In the genomic region with DNA sequence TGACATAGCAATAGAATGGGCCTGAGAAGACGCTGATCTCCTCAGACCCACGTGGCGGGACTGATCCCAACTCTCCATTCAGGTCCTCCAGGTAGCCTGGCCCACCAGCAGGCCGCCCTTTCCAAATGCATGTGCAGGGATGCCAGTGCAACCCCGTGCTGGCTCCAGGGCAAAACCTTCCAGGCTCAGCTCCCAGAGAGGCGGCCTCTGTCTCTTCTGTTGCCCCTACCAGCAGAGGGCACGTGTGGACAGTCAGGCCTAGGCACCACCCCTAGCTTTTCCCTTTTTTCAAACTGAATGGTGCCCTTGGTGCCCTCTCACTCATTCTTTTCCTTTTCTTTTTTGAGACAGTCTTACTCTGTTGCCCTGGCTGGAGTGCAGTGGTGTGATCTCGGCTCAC, we compare ENCODE assay signal across 2 cellular contexts.
TF ChIP-seq lines count a peak whose summit lies in the region.

No MANE protein-coding gene starts in this region.

TF ChIP-seq in GM23338, 12 proteins besides CTCF, POLR2A, EP300 and RAD21 (continues in another document):
- no peak for TF ChIP-seq NANOG (IDR thresholded peaks at IDR 0.05; ENCODE audit: borderline replicate concordance)
- no peak for TF ChIP-seq JUNB (IDR thresholded peaks at IDR 0.05; ENCODE audit: unreplicated experiment)
- TF ChIP-seq ETS1 (IDR thresholded peaks at IDR 0.05), result no peak
- no peak for TF ChIP-seq EZH2phosphoT487 (IDR thresholded peaks at IDR 0.05; ENCODE audit: unreplicated experiment)
- no peak for TF ChIP-seq POLR2AphosphoS5 (IDR thresholded peaks at IDR 0.05; ENCODE audit: low read depth)
- no peak for TF ChIP-seq EZH2 (IDR thresholded peaks at IDR 0.05; ENCODE audit: low read depth, unreplicated experiment)
- TF ChIP-seq, protein P1, sequence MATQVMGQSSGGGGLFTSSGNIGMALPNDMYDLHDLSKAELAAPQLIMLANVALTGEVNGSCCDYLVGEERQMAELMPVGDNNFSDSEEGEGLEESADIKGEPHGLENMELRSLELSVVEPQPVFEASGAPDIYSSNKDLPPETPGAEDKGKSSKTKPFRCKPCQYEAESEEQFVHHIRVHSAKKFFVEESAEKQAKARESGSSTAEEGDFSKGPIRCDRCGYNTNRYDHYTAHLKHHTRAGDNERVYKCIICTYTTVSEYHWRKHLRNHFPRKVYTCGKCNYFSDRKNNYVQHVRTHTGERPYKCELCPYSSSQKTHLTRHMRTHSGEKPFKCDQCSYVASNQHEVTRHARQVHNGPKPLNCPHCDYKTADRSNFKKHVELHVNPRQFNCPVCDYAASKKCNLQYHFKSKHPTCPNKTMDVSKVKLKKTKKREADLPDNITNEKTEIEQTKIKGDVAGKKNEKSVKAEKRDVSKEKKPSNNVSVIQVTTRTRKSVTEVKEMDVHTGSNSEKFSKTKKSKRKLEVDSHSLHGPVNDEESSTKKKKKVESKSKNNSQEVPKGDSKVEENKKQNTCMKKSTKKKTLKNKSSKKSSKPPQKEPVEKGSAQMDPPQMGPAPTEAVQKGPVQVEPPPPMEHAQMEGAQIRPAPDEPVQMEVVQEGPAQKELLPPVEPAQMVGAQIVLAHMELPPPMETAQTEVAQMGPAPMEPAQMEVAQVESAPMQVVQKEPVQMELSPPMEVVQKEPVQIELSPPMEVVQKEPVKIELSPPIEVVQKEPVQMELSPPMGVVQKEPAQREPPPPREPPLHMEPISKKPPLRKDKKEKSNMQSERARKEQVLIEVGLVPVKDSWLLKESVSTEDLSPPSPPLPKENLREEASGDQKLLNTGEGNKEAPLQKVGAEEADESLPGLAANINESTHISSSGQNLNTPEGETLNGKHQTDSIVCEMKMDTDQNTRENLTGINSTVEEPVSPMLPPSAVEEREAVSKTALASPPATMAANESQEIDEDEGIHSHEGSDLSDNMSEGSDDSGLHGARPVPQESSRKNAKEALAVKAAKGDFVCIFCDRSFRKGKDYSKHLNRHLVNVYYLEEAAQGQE (IDR thresholded peaks at IDR 0.05; ENCODE audit: unreplicated experiment), result no peak
- no peak for TF ChIP-seq STAT1 (IDR thresholded peaks at IDR 0.05; ENCODE audit: unreplicated experiment)
- no peak for TF ChIP-seq ZNF331 (CRISPR knock-in tag; IDR thresholded peaks at IDR 0.05; ENCODE audit: low read depth)
- TF ChIP-seq ZNF114 (CRISPR knock-in tag; IDR thresholded peaks at IDR 0.05), result no peak

TF ChIP-seq in H1, 55 proteins besides CTCF, POLR2A, EP300 and RAD21:
- TF ChIP-seq CTBP2 (IDR thresholded peaks at IDR 0.05; ENCODE audit: borderline replicate concordance, insufficient read depth, insufficient read length, low read length), result no peak
- no peak for TF ChIP-seq MAFK (IDR thresholded peaks at IDR 0.05; ENCODE audit: low read depth, low read length)
- TF ChIP-seq KDM5A (IDR thresholded peaks at IDR 0.05; ENCODE audit: low read length), result no peak
- no peak for TF ChIP-seq BACH1 (IDR thresholded peaks at IDR 0.05; ENCODE audit: low read length)
- TF ChIP-seq JUN (IDR thresholded peaks at IDR 0.05; ENCODE audit: low read depth, low read length), result no peak
- TF ChIP-seq, protein P2, sequence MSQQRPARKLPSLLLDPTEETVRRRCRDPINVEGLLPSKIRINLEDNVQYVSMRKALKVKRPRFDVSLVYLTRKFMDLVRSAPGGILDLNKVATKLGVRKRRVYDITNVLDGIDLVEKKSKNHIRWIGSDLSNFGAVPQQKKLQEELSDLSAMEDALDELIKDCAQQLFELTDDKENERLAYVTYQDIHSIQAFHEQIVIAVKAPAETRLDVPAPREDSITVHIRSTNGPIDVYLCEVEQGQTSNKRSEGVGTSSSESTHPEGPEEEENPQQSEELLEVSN (IDR thresholded peaks at IDR 0.05), result no peak
- TF ChIP-seq BRCA1 (IDR thresholded peaks at IDR 0.05; ENCODE audit: low read depth, low read length), result no peak
- TF ChIP-seq YY1 (IDR thresholded peaks at IDR 0.05; ENCODE audit: low read depth, low read length), result no peak
- TF ChIP-seq RNF2 (IDR thresholded peaks at IDR 0.05; ENCODE audit: borderline replicate concordance, low read depth, low read length, missing control alignments, poor library complexity, severe bottlenecking), result no peak
- no peak for TF ChIP-seq CBX5 (IDR thresholded peaks at IDR 0.05; ENCODE audit: low read depth, low read length)
- TF ChIP-seq HDAC2 (IDR thresholded peaks at IDR 0.05; ENCODE audit: borderline replicate concordance in 1 of 2, low read depth in 2 of 2, low read length in 2 of 2), result no peak
- TF ChIP-seq SP1 (IDR thresholded peaks at IDR 0.05; ENCODE audit: low read depth, low read length), result no peak
- no peak for TF ChIP-seq TAF7 (optimal IDR thresholded peaks at IDR 0.05; ENCODE audit: borderline replicate concordance, low read depth, low read length)
- no peak for TF ChIP-seq POU5F1 (IDR thresholded peaks at IDR 0.05; ENCODE audit: low read depth, low read length)
